Comparison of ENCODE assay signal across 2 cellular contexts in genomic region chr11:62999156-62999555, GRCh38.
TF ChIP-seq lines count a peak whose summit lies in the region.

No MANE protein-coding gene starts in this region.

TF ChIP-seq in K562, 482 proteins besides CTCF, POLR2A, EP300 and RAD21:
- no peak for TF ChIP-seq SMAD1 (IDR thresholded peaks at IDR 0.05; ENCODE audit: low read depth, low read length, partially characterized antibody)
- TF ChIP-seq DLX4 (CRISPR knock-in tag; IDR thresholded peaks at IDR 0.05) = no peak
- TF ChIP-seq SRSF3 (IDR thresholded peaks at IDR 0.05; ENCODE audit: insufficient read depth, low read length) = no peak
- peak; percentile 85 for TF ChIP-seq RBM25 (IDR thresholded peaks at IDR 0.05; ENCODE audit: low read depth, low read length, severe bottlenecking)
- TF ChIP-seq ZNF134 (CRISPR knock-in tag; conservative IDR thresholded peaks at IDR 0.05) = no peak
- TF ChIP-seq ESRRA (IDR thresholded peaks at IDR 0.05; ENCODE audit: borderline replicate concordance, low read depth) = 0 out of 2 replicates have a peak, but pooled peaks have one; percentile 21
- TF ChIP-seq BCOR (IDR thresholded peaks at IDR 0.05) = peak; percentile 83
- TF ChIP-seq NUFIP1 (IDR thresholded peaks at IDR 0.05; ENCODE audit: partially characterized antibody) = no peak
- no peak for TF ChIP-seq ZKSCAN1 (IDR thresholded peaks at IDR 0.05; ENCODE audit: low read depth, low read length)
- TF ChIP-seq ZFPM2 (CRISPR knock-in tag; IDR thresholded peaks at IDR 0.05) = no peak
- no peak for TF ChIP-seq JUND (IDR thresholded peaks at IDR 0.05; ENCODE audit: borderline replicate concordance, low read depth, low read length)
- TF ChIP-seq JUND (tag; IDR thresholded peaks at IDR 0.05; ENCODE audit: borderline replicate concordance, low read depth, low read length) = no peak
- TF ChIP-seq RBM15 (IDR thresholded peaks at IDR 0.05; ENCODE audit: insufficient read depth, low read length) = no peak
- no peak for TF ChIP-seq HIVEP1 (CRISPR knock-in tag; IDR thresholded peaks at IDR 0.05)
- TF ChIP-seq ADNP (tag; IDR thresholded peaks at IDR 0.05) = peak; percentile 66
- no peak for TF ChIP-seq GATAD2B (IDR thresholded peaks at IDR 0.05; ENCODE audit: borderline replicate concordance)
- TF ChIP-seq KDM1A (IDR thresholded peaks at IDR 0.05) = 0 out of 4 replicates have a peak, but pooled peaks have one; percentile 28 to 39

TF ChIP-seq in H1, 55 proteins besides CTCF, POLR2A, EP300 and RAD21:
- TF ChIP-seq KDM1A (IDR thresholded peaks at IDR 0.05; ENCODE audit: borderline replicate concordance, low read length) (peak; percentile 42; the same call in 1 of the 2 replicates), POLR2AphosphoS5 (IDR thresholded peaks at IDR 0.05; ENCODE audit: low read depth, low read length) (no peak)
